ENCODE assay signal across 30 cellular contexts in the genomic region with DNA sequence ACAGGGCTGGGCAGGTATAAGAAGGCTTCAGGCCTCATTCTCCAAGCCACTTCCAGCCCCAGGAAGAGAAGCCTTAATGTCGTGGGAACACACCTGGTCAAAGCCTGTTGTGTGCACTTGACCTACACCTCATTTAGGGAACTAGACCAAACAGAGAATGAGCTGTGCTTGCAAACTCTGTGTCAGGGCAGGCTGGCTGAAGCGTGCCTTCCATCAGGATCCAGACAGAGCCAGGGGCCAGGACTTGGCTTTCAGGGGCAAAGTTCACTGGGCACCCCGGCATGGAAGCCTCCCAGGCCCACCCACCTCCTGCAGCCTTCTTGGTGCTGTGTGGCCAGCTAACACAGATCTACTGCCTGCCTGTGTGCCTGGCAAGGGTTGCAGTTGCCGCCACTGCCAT. TPM values are rescaled to one million over a fixed set of nuclear protein-coding genes. Genes with fewer than 3 reads are reported as not detected.
DNase-seq lines count a peak whose midpoint lies in the region; ATAC-seq and TF ChIP-seq lines count a peak whose summit lies in the region.
"Had no signal": no experiment of that assay in that cellular context is flagged by ENCODE, and none has a peak within 500 bp of the region (broad histone marks: within the 10 kb centered on the region; RNA-seq: fewer than 3 reads in every experiment).

No MANE protein-coding gene starts in this region.

- ATAC-seq in heart right ventricle = no peak
- no peak for ATAC-seq in Right ventricle myocardium inferior
- ATAC-seq in HG03196 (IDR thresholded peaks at IDR 0.05; ENCODE audit: unreplicated experiment) = no peak
- ATAC-seq: Panc1; stimulated activated effector memory CD8-positive, alpha-beta T cell treated with anti-CD3 and anti-CD28 coated beads, Interleukin-12 subunit alpha, Interleukin-12 subunit beta, amount 100 ng/mL, for 72 hours had no signal

- H3K9me3 Mint-ChIP-seq in neural crest cell = no peaks in the 10 kb centered on the region
- H3K9me3 Mint-ChIP-seq in T-helper 2 cell treated with Interferon-gamma antibody and Interleukin-4, amounts not matched to agents 5 μg/mL and 100 μg/mL, for 36 hours = no peaks in the 10 kb centered on the region
- H3K9me3 Mint-ChIP-seq: activated CD4-positive, alpha-beta T cell treated with anti-CD3 and anti-CD28 coated beads, Interleukin-2, amount 10 ng/mL, durations not matched to agents 7 days and 5 days; activated naive CD8-positive, alpha-beta T cell treated with anti-CD3 and anti-CD28 coated beads for 36 hours; stimulated activated effector memory CD8-positive, alpha-beta T cell treated with anti-CD3 and anti-CD28 coated beads, Interleukin-12 subunit alpha, Interleukin-12 subunit beta, amount 100 ng/mL, for 72 hours had no signal

- peaks cover 3 to 81% (median 27%) of the 10 kb centered on the region in 9 donors for H3K4me1 ChIP-seq in heart right ventricle
- no peaks in the 10 kb centered on the region for H3K4me1 ChIP-seq in esophagus squamous epithelium
- peaks cover 68% of the 10 kb centered on the region for H3K4me1 ChIP-seq in stomach smooth muscle (ENCODE audit: control insufficient read depth, insufficient read depth, low read length)
- H3K4me1 ChIP-seq: breast epithelium, colonic mucosa, SJCRH30, suprapubic skin, vagina had no signal

- H3K27me3 ChIP-seq in heart right ventricle (no peaks in the 10 kb centered on the region), esophagus squamous epithelium (no peaks in the 10 kb centered on the region), stomach smooth muscle (ENCODE audit: control insufficient read depth in 1 of 2, insufficient read depth in 2 of 2, low read length in 2 of 2) (no peaks in the 10 kb centered on the region)
- H3K27me3 ChIP-seq: breast epithelium, colonic mucosa, SJCRH30, suprapubic skin, vagina had no signal

- no peak for TF ChIP-seq POLR2A in esophagus squamous epithelium (IDR thresholded peaks at IDR 0.05)

- H3K9me3 ChIP-seq in heart right ventricle (no peaks in the 10 kb centered on the region), esophagus squamous epithelium (no peaks in the 10 kb centered on the region), stomach smooth muscle (ENCODE audit: control insufficient read depth in 2 of 2, low read length in 2 of 2) (no peaks in the 10 kb centered on the region)
- H3K9me3 ChIP-seq: breast epithelium, colonic mucosa, SJCRH30, suprapubic skin, vagina had no signal

- H3K27ac ChIP-seq in heart right ventricle = peak overlapping the region in 7 of 10 donors; percentile 33 to 85 (median 81)
- peak overlapping the region in 3 of 4 donors; percentile 49 to 70 (median 60) for H3K27ac ChIP-seq in esophagus squamous epithelium
- peak overlapping the region; percentile 93 for H3K27ac ChIP-seq in stomach smooth muscle (ENCODE audit: low read length)
- H3K27ac ChIP-seq: breast epithelium, colonic mucosa, SJCRH30, suprapubic skin, vagina had no signal

- no peak for DNase-seq in heart right ventricle
- no peak for DNase-seq in Right ventricle myocardium inferior (ENCODE audit: missing footprints)
- DNase-seq in esophagus squamous epithelium (lab: John Stamatoyannopoulos, UW) = no peak
- no peak for DNase-seq in neural crest cell (ENCODE audit: low read depth, low spot score)
- DNase-seq in NCI-H226 = no peak
- no peak for DNase-seq in T-helper 2 cell treated with Interferon-gamma antibody and Interleukin-4, amounts not matched to agents 5 μg/mL and 100 μg/mL, for 36 hours (ENCODE audit: low spot score)
- DNase-seq: activated CD4-positive, alpha-beta T cell treated with anti-CD3 and anti-CD28 coated beads, Interleukin-2, amount 10 ng/mL, durations not matched to agents 7 days and 5 days; activated effector memory CD4-positive, alpha-beta T cell treated with Interleukin-2 at 50 U/mL for 16 hours; activated naive CD8-positive, alpha-beta T cell treated with anti-CD3 and anti-CD28 coated beads for 36 hours; anterior cingulate cortex; Calu3; colonic mucosa; DMS79 treated with DMSO at 0.1 percent for 48 hours; effector memory CD4-positive, alpha-beta T cell; foreskin fibroblast; GDM1; head of caudate nucleus; NCI-H446 treated with DMSO at 0.1 percent for 48 hours; NCI-H774; SJCRH30; stimulated activated CD4-positive, alpha-beta T cell treated with anti-CD3 and anti-CD28 coated beads, Interleukin-4, amount 100 ng/mL, for 4 hours had no signal

- intact Hi-C loops in heart right ventricle (cut with DNase I) = no loop called here
- intact Hi-C loops in Right ventricle myocardium inferior (cut with DNase I) = no loop called here
- intact Hi-C loops in esophagus squamous epithelium (cut with DNase I) = no loop called here

- peak overlapping the region; percentile 57 for H3K27ac Mint-ChIP-seq in neural crest cell (ENCODE audit: unreplicated experiment)
- no peak overlapping the region for H3K27ac Mint-ChIP-seq in T-helper 2 cell treated with Interferon-gamma antibody and Interleukin-4, amounts not matched to agents 5 μg/mL and 100 μg/mL, for 36 hours
- H3K27ac Mint-ChIP-seq: activated CD4-positive, alpha-beta T cell treated with anti-CD3 and anti-CD28 coated beads, Interleukin-2, amount 10 ng/mL, durations not matched to agents 7 days and 5 days; activated naive CD8-positive, alpha-beta T cell treated with anti-CD3 and anti-CD28 coated beads for 36 hours; stimulated activated effector memory CD8-positive, alpha-beta T cell treated with anti-CD3 and anti-CD28 coated beads, Interleukin-12 subunit alpha, Interleukin-12 subunit beta, amount 100 ng/mL, for 72 hours had no signal

- no peak overlapping the region for H3K4me3 Mint-ChIP-seq in neural crest cell
- no peak overlapping the region for H3K4me3 Mint-ChIP-seq in T-helper 2 cell treated with Interferon-gamma antibody and Interleukin-4, amounts not matched to agents 5 μg/mL and 100 μg/mL, for 36 hours
- H3K4me3 Mint-ChIP-seq: activated CD4-positive, alpha-beta T cell treated with anti-CD3 and anti-CD28 coated beads, Interleukin-2, amount 10 ng/mL, durations not matched to agents 7 days and 5 days; activated naive CD8-positive, alpha-beta T cell treated with anti-CD3 and anti-CD28 coated beads for 36 hours; stimulated activated effector memory CD8-positive, alpha-beta T cell treated with anti-CD3 and anti-CD28 coated beads, Interleukin-12 subunit alpha, Interleukin-12 subunit beta, amount 100 ng/mL, for 72 hours had no signal

- peak overlapping the region in 1 of 2 donors; percentile 13 for H3K9ac ChIP-seq in stomach smooth muscle (ENCODE audit: low read length in 2 of 2)

- no peaks in the 10 kb centered on the region for H3K36me3 ChIP-seq in heart right ventricle
- no peaks in the 10 kb centered on the region for H3K36me3 ChIP-seq in esophagus squamous epithelium
- no peaks in the 10 kb centered on the region for H3K36me3 ChIP-seq in stomach smooth muscle (ENCODE audit: control insufficient read depth in 2 of 2, insufficient read depth in 2 of 2, low read length in 2 of 2)
- H3K36me3 ChIP-seq: breast epithelium, colonic mucosa, SJCRH30, suprapubic skin, vagina had no signal

- no peaks in the 10 kb centered on the region for H3K36me3 Mint-ChIP-seq in neural crest cell (ENCODE audit: low read depth)
- no peaks in the 10 kb centered on the region for H3K36me3 Mint-ChIP-seq in T-helper 2 cell treated with Interferon-gamma antibody and Interleukin-4, amounts not matched to agents 5 μg/mL and 100 μg/mL, for 36 hours (ENCODE audit: low read depth)
- H3K36me3 Mint-ChIP-seq: activated naive CD8-positive, alpha-beta T cell treated with anti-CD3 and anti-CD28 coated beads for 36 hours; stimulated activated effector memory CD8-positive, alpha-beta T cell treated with anti-CD3 and anti-CD28 coated beads, Interleukin-12 subunit alpha, Interleukin-12 subunit beta, amount 100 ng/mL, for 72 hours had no signal

- H3K4me3 ChIP-seq in heart right ventricle (no peak overlapping the region), esophagus squamous epithelium (no peak overlapping the region), stomach smooth muscle (ENCODE audit: low read length in 2 of 2) (no peak overlapping the region)
- H3K4me3 ChIP-seq: breast epithelium, colonic mucosa, SJCRH30, suprapubic skin, vagina had no signal

- H3K4me1 Mint-ChIP-seq in neural crest cell = no peaks in the 10 kb centered on the region
- peaks cover 3% of the 10 kb centered on the region for H3K4me1 Mint-ChIP-seq in T-helper 2 cell treated with Interferon-gamma antibody and Interleukin-4, amounts not matched to agents 5 μg/mL and 100 μg/mL, for 36 hours (ENCODE audit: low read depth)
- H3K4me1 Mint-ChIP-seq: stimulated activated effector memory CD8-positive, alpha-beta T cell treated with anti-CD3 and anti-CD28 coated beads, Interleukin-12 subunit alpha, Interleukin-12 subunit beta, amount 100 ng/mL, for 72 hours had no signal

- WGBS in heart right ventricle, 2 donors = 73 to 76% methylated on average over 4 of the region's 4 CpGs
- 62 to 82% methylated on average over 2 of the region's 4 CpGs for WGBS in esophagus squamous epithelium, 2 donors

- no peaks in the 10 kb centered on the region for H3K27me3 Mint-ChIP-seq in neural crest cell (ENCODE audit: low read depth)
- H3K27me3 Mint-ChIP-seq in T-helper 2 cell treated with Interferon-gamma antibody and Interleukin-4, amounts not matched to agents 5 μg/mL and 100 μg/mL, for 36 hours (ENCODE audit: low read depth) = no peaks in the 10 kb centered on the region
- H3K27me3 Mint-ChIP-seq: activated CD4-positive, alpha-beta T cell treated with anti-CD3 and anti-CD28 coated beads, Interleukin-2, amount 10 ng/mL, durations not matched to agents 7 days and 5 days; activated naive CD8-positive, alpha-beta T cell treated with anti-CD3 and anti-CD28 coated beads for 36 hours had no signal

- TF ChIP-seq CTCF in heart right ventricle (IDR thresholded peaks at IDR 0.05) = no peak
- TF ChIP-seq CTCF in esophagus squamous epithelium (IDR thresholded peaks at IDR 0.05) = no peak
- no peak for TF ChIP-seq CTCF in neural crest cell (conservative IDR thresholded peaks at IDR 0.05)

RNA-seq across cellular contexts. Expression of a gene that starts 11.5 kb away (rescaled TPM):
- total RNA-seq in heart right ventricle = 100 to 1,000 TPM; 177 to 296 (median 213) TPM
- polyA plus RNA-seq in heart right ventricle = 100 to 1,000 TPM; 200 to 310 TPM
- 255 TPM for total RNA-seq in Right ventricle myocardium inferior
- total RNA-seq in esophagus squamous epithelium = 1 to 10 TPM in 2 of 4 donors, under 1 TPM in 1, not detected in 1; 0.75 to 5.0 (median 1.3) TPM
- total RNA-seq in neural crest cell = 40.3 and 40.5 TPM in 2 replicates
- total RNA-seq: activated CD8-positive, alpha-beta memory T cell treated with anti-CD3 and anti-CD28 coated beads for 36 hours; activated naive CD8-positive, alpha-beta T cell treated with anti-CD3 and anti-CD28 coated beads for 36 hours; HT-29 had no signal
